8 cellular contexts compared by ENCODE assay signal in the genomic region with DNA sequence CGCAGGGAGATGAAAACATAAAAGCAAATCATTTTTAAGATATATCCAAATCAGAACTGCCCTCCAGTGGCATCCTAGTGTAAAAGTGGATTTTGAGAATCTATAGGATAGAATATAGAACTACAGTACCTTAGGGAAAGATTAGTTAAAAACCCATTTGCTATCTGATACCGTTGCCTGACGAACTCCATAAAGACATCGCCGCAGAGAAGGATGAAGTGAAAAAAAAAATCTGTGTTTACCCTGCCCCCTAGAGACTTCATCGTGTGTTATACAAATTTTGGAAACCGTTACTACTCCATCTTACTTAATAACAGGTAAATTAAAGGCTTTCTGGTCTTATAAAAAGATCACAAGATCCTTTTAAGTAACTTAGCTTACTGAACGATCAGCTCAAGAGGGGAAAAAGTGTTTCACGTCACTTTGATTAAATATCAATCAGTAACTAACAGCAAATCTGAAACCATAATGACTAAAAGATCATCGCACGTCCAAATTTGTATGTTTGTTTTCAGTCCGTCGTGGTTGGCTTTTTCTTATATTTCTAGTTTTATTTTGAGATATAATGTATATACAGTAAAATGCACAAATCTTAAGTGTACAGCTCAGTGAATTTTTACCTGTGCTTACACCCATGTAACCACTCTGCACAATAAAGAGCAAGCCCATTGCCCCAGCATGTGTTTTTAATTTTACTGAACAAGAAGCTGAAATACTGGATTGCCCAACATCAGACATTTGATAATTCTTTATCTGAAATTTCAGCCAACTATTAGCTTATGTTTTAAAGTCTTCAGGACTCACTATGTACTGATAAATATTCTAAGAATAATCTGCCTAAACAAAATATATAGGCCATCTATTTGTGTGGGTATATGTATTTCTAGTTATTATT. TPM values are rescaled to one million over a fixed set of nuclear protein-coding genes. Genes with fewer than 3 reads are reported as not detected.
A peak's percentile ranks its signal among the peaks of the same experiment; 100 is the strongest.
DNase-seq lines count a peak whose midpoint lies in the region; ATAC-seq and TF ChIP-seq lines count a peak whose summit lies in the region.

No MANE protein-coding gene starts in this region.

- POLR2A ChIA-PET in GM10248 (lab: Yijun Ruan, JAX): interaction anchor here (0.5 to 1.0 kb wide), 2 partner anchors 14 to 112 kb away, joined by 4 to 5 read pairs; no protein-coding TSS in a partner anchor

- CTCF ChIA-PET in GM10248 (lab: Yijun Ruan, JAX): interaction anchor here (0.6 to 9.8 kb wide), 40 partner anchors 8 to 377 kb away, joined by 3 to 195 read pairs (median 6); a partner anchor contains a TSS

- H3K27me3 ChIP-seq in breast epithelium: no peaks in the 10 kb centered on the region

- 40 to 43% methylated on average over 1 of the region's 13 CpGs for WGBS in mesodermal cell (ENCODE audit: insufficient coverage in 2 of 2), 2 experiments

- H3K27ac ChIP-seq in breast epithelium (peak overlapping the region; percentile 36 to 60), mesodermal cell (ENCODE audit: low read depth, low read length, severe bottlenecking) (peak overlapping the region; percentile 16)

- H3K4me3 ChIP-seq in breast epithelium (peak overlapping the region; percentile 77 to 91 (median 91)), mesodermal cell (ENCODE audit: extremely low read depth, insufficient read depth, low read length, poor library complexity, severe bottlenecking) (peak overlapping the region; percentile 76)

- ATAC-seq in GM21381 (IDR thresholded peaks at IDR 0.05; ENCODE audit: unreplicated experiment): no peak

- TF ChIP-seq CTCF in GM10248 (IDR thresholded peaks at IDR 0.05; ENCODE audit: control extremely low read depth, extremely low read depth, low read depth, missing control alignments) (peak; percentile 28), breast epithelium (IDR thresholded peaks at IDR 0.05) (no peak)

- H3K4me1 ChIP-seq in breast epithelium (peaks cover 0 to 9% of the 10 kb centered on the region in 2 donors), mesodermal cell (ENCODE audit: control insufficient read depth, insufficient read depth, low read length, poor library complexity, severe bottlenecking) (peaks cover 10% of the 10 kb centered on the region)

- TF ChIP-seq POLR2A in breast epithelium (IDR thresholded peaks at IDR 0.05): no peak

- intact Hi-C loops in breast epithelium (cut with DNase I; ENCODE audit: low total_unique reads): no loop called here

- H3K9me3 ChIP-seq in breast epithelium (no peaks in the 10 kb centered on the region), mesodermal cell (ENCODE audit: control insufficient read depth, low read length) (no peaks in the 10 kb centered on the region)

- H3K36me3 ChIP-seq in breast epithelium: no peaks in the 10 kb centered on the region
- peaks cover 26% of the 10 kb centered on the region for H3K36me3 ChIP-seq in mesodermal cell (ENCODE audit: control insufficient read depth, insufficient read depth, low read length)

- DNase-seq in GM10248 (ENCODE audit: extremely low spot score): no peak
- DNase-seq in NCI-H2171 treated with DMSO at 0.1 percent for 48 hours (lab: John Stamatoyannopoulos, UW): peak; percentile 84
- DNase-seq in breast epithelium (ENCODE audit: low spot score in 2 of 2): no peak
- no peak for DNase-seq in NCI-H774 (lab: John Stamatoyannopoulos, UW)
- no peak for DNase-seq in glomerular visceral epithelial cell (ENCODE audit: extremely low spot score)
- DNase-seq in stimulated activated CD4-positive, alpha-beta T cell treated with anti-CD3 and anti-CD28 coated beads, Interleukin-4, amount 100 ng/mL, for 24 hours: no peak

RNA-seq across cellular contexts. Expression of a gene that starts 0.9 kb away (rescaled TPM):
- 10 to 100 TPM; 31.2 to 44.5 (median 43.3) TPM for total RNA-seq in breast epithelium
- polyA plus RNA-seq in mesodermal cell (2013, experiment 1 of 2): 72.3 TPM
- 67.2 TPM for polyA plus RNA-seq in mesodermal cell (2013, experiment 2 of 2)

RNA-seq across cellular contexts. Expression of a gene that starts 41.1 kb away (rescaled TPM):
- total RNA-seq in breast epithelium: not detected
- not detected for polyA plus RNA-seq in mesodermal cell (2013, experiment 1 of 2)
- not detected for polyA plus RNA-seq in mesodermal cell (2013, experiment 2 of 2)
